Comparison of ENCODE assay signal across 20 cellular contexts in genomic region chr3:48528043-48528442, GRCh38. TPM values are rescaled to one million over a fixed set of nuclear protein-coding genes. Genes with fewer than 3 reads are reported as not detected.
"Had no signal": no experiment of that assay in that cellular context is flagged by ENCODE, and none has a peak within 500 bp of the region (broad histone marks: within the 10 kb centered on the region; RNA-seq: fewer than 3 reads in every experiment).

No MANE protein-coding gene starts in this region.

- H3K36me3 Mint-ChIP-seq: T-cell had no signal

- H3K9me3 Mint-ChIP-seq: T-cell had no signal

- H3K4me3 Mint-ChIP-seq: activated naive CD8-positive, alpha-beta T cell; T-cell had no signal

- H3K27me3 ChIP-seq: esophagus squamous epithelium, heart right ventricle, thyroid gland had no signal

- H3K27ac Mint-ChIP-seq: activated naive CD8-positive, alpha-beta T cell; T-cell had no signal

- H3K4me3 ChIP-seq: esophagus squamous epithelium, heart right ventricle, thyroid gland had no signal

- DNase-seq: activated CD4-positive, alpha-beta T cell treated with anti-CD3 and anti-CD28 coated beads for 1 hour; activated CD8-positive, alpha-beta memory T cell treated with anti-CD3 and anti-CD28 coated beads for 24 hours; activated CD8-positive, alpha-beta memory T cell treated with anti-CD3 and anti-CD28 coated beads, Interleukin-2, amount 50 U/mL, for 48 hours; activated gamma-delta T cell treated with Interleukin-2 at 50 U/mL for 16 hours; activated T-cell treated with anti-CD3 and anti-CD28 coated beads, Interleukin-2, amount 50 U/mL, for 48 hours; dermis blood vessel endothelial cell; effector memory CD4-positive, alpha-beta T cell; esophagus squamous epithelium; heart right ventricle; retina; stimulated activated CD4-positive, alpha-beta T cell treated with anti-CD3 and anti-CD28 coated beads, Interleukin-2, amount 100 ng/mL, for 24 hours; stimulated activated naive CD4-positive, alpha-beta T cell treated with Interleukin-2 at 50 U/mL for 16 hours; T-cell; T-helper 9 cell; thyroid gland had no signal

- ATAC-seq: T-cell had no signal

- H3K9me3 ChIP-seq: esophagus squamous epithelium, heart right ventricle, thyroid gland had no signal

- H3K36me3 ChIP-seq: thyroid gland had no signal

- FAIRE-seq: endothelial cell of umbilical vein, urothelium cell line had no signal

- H3K27ac ChIP-seq: esophagus squamous epithelium, thyroid gland had no signal

- H3K27me3 Mint-ChIP-seq: activated naive CD8-positive, alpha-beta T cell; T-cell had no signal

- H3K4me1 ChIP-seq: esophagus squamous epithelium, thyroid gland had no signal

RNA-seq across cellular contexts. Expression of gene UCN2, which starts 35.5 kb away (rescaled TPM):
- total RNA-seq: dermis blood vessel endothelial cell, endothelial cell of umbilical vein, posterior vena cava, subcutaneous adipose tissue, thyroid gland had no signal
